ENCODE assay signal across 10 cellular contexts in genomic region chr6:149217466-149217888, GRCh38.
DNase-seq lines count a peak whose midpoint lies in the region; ATAC-seq and TF ChIP-seq lines count a peak whose summit lies in the region.
"Had no signal": no experiment of that assay in that cellular context is flagged by ENCODE, and none has a peak within 500 bp of the region (broad histone marks: within the 10 kb centered on the region; RNA-seq: fewer than 3 reads in every experiment).

No MANE protein-coding gene starts in this region.

- TF ChIP-seq CTCF in WTC11 (IDR thresholded peaks at IDR 0.05), result no peak

- no peak overlapping the region for H3K4me3 Mint-ChIP-seq in WTC11
- H3K4me3 Mint-ChIP-seq in stimulated activated memory B cell treated with anti-CD40 and anti-IgM and Interleukin-4, amounts not matched to agents 10 μg/mL and 1 μg/mL and 100 μg/mL, for 72 hours, result no peak overlapping the region

- H3K27me3 Mint-ChIP-seq in WTC11 (ENCODE audit: low read depth), result no peaks in the 10 kb centered on the region
- no peaks in the 10 kb centered on the region for H3K27me3 Mint-ChIP-seq in stimulated activated memory B cell treated with anti-CD40 and anti-IgM and Interleukin-4, amounts not matched to agents 10 μg/mL and 1 μg/mL and 100 μg/mL, for 72 hours

- H3K4me1 Mint-ChIP-seq in WTC11, result peaks cover 10% of the 10 kb centered on the region
- peaks cover 11% of the 10 kb centered on the region for H3K4me1 Mint-ChIP-seq in stimulated activated memory B cell treated with anti-CD40 and anti-IgM and Interleukin-4, amounts not matched to agents 10 μg/mL and 1 μg/mL and 100 μg/mL, for 72 hours

- CTCF ChIA-PET in WTC11 (lab: Charles Lee), result interaction anchor here (2.0 kb wide), 1 partner anchor 215 kb away, joined by 9 read pairs; no protein-coding TSS in a partner anchor

- POLR2A ChIA-PET in WTC11 (lab: Charles Lee), result no interaction called here

- 0 out of 2 replicates have a peak, but pooled peaks cover 3% of the 10 kb centered on the region for H3K9me3 Mint-ChIP-seq in WTC11
- no peaks in the 10 kb centered on the region for H3K9me3 Mint-ChIP-seq in stimulated activated memory B cell treated with anti-CD40 and anti-IgM and Interleukin-4, amounts not matched to agents 10 μg/mL and 1 μg/mL and 100 μg/mL, for 72 hours

- peak; percentile 83 for ATAC-seq in GM18909 (IDR thresholded peaks at IDR 0.05; ENCODE audit: poor library complexity, unreplicated experiment)
- peak; percentile 51 for ATAC-seq in GM21723 (IDR thresholded peaks at IDR 0.05; ENCODE audit: unreplicated experiment)
- peak; percentile 72 for ATAC-seq in HG03432 (IDR thresholded peaks at IDR 0.05; ENCODE audit: unreplicated experiment)
- peak; percentile 41; the same call in 1 of the 2 replicates for ATAC-seq in WTC11
- ATAC-seq in GM21360 (IDR thresholded peaks at IDR 0.05; ENCODE audit: unreplicated experiment), result no peak
- no peak for ATAC-seq in stimulated activated memory B cell treated with anti-CD40 and anti-IgM and Interleukin-4, amounts not matched to agents 10 μg/mL and 1 μg/mL and 100 μg/mL, for 72 hours
- ATAC-seq: left colon had no signal

- H3K36me3 Mint-ChIP-seq in WTC11, result no peaks in the 10 kb centered on the region
- no peaks in the 10 kb centered on the region for H3K36me3 Mint-ChIP-seq in stimulated activated memory B cell treated with anti-CD40 and anti-IgM and Interleukin-4, amounts not matched to agents 10 μg/mL and 1 μg/mL and 100 μg/mL, for 72 hours

- no peak overlapping the region for H3K27ac Mint-ChIP-seq in WTC11
- no peak overlapping the region for H3K27ac Mint-ChIP-seq in stimulated activated memory B cell treated with anti-CD40 and anti-IgM and Interleukin-4, amounts not matched to agents 10 μg/mL and 1 μg/mL and 100 μg/mL, for 72 hours

- DNase-seq in WTC11 (ENCODE audit: low spot score) (no peak), DMS153 (lab: John Stamatoyannopoulos, UW) (no peak), GOT3 (lab: John Stamatoyannopoulos, UW) (no peak)
- DNase-seq: GF-D8, left colon had no signal

TF ChIP-seq in WTC11, 78 proteins besides CTCF, POLR2A, EP300 and RAD21:
- TF ChIP-seq USF1 (CRISPR knock-in tag; IDR thresholded peaks at IDR 0.05), result peak; percentile 84
- no peak for TF ChIP-seq TEAD4 (CRISPR knock-in tag; IDR thresholded peaks at IDR 0.05)
- no peak for TF ChIP-seq TP53 (CRISPR knock-in tag; IDR thresholded peaks at IDR 0.05)
- peak; percentile 85 for TF ChIP-seq USF2 (CRISPR knock-in tag; IDR thresholded peaks at IDR 0.05)

Comparison
In these comparisons a context has a peak if more than half of its experiments do, and no peak if none do; other contexts are left out.
1. ATAC-seq: peak in GM18909 (single experiment), GM21723 (single experiment), HG03432 (single experiment) and WTC11 (single experiment); none in GM21360 (single experiment) and stimulated activated memory B cell treated with anti-CD40 and anti-IgM and Interleukin-4, amounts not matched to agents 10 μg/mL and 1 μg/mL and 100 μg/mL, for 72 hours (single experiment).